In genomic region chr12:3092770-3093169, GRCh38 we compare ENCODE assay signal across 1 cellular context.
TF ChIP-seq lines count a peak whose summit lies in the region.

No MANE protein-coding gene starts in this region.

TF ChIP-seq in H1, 55 proteins besides CTCF, POLR2A, EP300 and RAD21:
- no peak for TF ChIP-seq KDM5A (IDR thresholded peaks at IDR 0.05; ENCODE audit: low read length)
- TF ChIP-seq ATF2 (IDR thresholded peaks at IDR 0.05; ENCODE audit: low read length): no peak
- no peak for TF ChIP-seq RNF2 (IDR thresholded peaks at IDR 0.05; ENCODE audit: borderline replicate concordance, low read depth, low read length, missing control alignments, poor library complexity, severe bottlenecking)
- TF ChIP-seq KDM4A (IDR thresholded peaks at IDR 0.05; ENCODE audit: low read depth, low read length, severe bottlenecking): no peak
- no peak for TF ChIP-seq GABPA (IDR thresholded peaks at IDR 0.05; ENCODE audit: borderline replicate concordance, insufficient read depth, low read length)
- no peak for TF ChIP-seq BCL11A (IDR thresholded peaks at IDR 0.05; ENCODE audit: low read depth in 2 of 2, low read length in 2 of 2)
- no peak for TF ChIP-seq RBBP5 (IDR thresholded peaks at IDR 0.05; ENCODE audit: borderline replicate concordance, low read depth, low read length)
- no peak for TF ChIP-seq SP1 (IDR thresholded peaks at IDR 0.05; ENCODE audit: low read depth, low read length)
